12 cellular contexts compared by ENCODE assay signal in the genomic region with DNA sequence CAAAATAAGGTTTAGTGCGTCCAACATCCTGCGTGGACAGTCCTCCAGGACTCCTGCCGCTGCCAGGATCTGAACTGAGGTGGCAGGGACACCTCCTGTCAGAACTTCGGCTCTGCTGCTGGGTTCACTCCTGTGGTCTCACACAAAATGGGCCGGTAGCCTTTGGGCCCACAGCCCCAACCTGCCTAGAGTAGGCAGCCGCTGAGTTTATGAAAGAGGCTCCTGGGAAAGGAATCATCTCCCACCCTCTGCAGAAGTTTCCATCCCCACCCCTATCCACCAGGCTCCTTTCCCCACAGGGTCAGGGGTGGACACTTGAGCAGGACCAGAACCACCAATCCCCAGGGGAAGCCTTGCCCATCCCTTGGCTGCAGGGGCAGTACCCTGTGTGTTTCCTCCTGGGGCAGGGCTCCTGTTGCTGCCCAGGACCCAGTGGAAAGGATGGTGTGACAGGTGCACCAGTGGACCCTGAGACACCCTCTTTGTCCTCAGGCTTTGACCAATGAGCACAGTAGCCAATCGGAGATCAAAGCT. TPM values are rescaled to one million over a fixed set of nuclear protein-coding genes. Genes with fewer than 3 reads are reported as not detected.
A peak's percentile ranks its signal among the peaks of the same experiment; 100 is the strongest.
DNase-seq lines count a peak whose midpoint lies in the region; ATAC-seq and TF ChIP-seq lines count a peak whose summit lies in the region.
"Had no signal": no experiment of that assay in that cellular context is flagged by ENCODE, and none has a peak within 500 bp of the region (broad histone marks: within the 10 kb centered on the region; RNA-seq: fewer than 3 reads in every experiment).

No MANE protein-coding gene starts in this region.

- H3K9me3 Mint-ChIP-seq in T-cell, result no peaks in the 10 kb centered on the region
- H3K9me3 Mint-ChIP-seq in activated T-helper 1 cell treated with anti-CD3 and anti-CD28 coated beads, Interleukin-12 subunit alpha, Interleukin-12 subunit beta, Interleukin-2, Interleukin-4 antibody, amounts not matched to agents 30 ng/mL and 10 ng/mL and 1 ng/mL, durations not matched to agents 14 hours and 24 hours and 36 hours, result no peaks in the 10 kb centered on the region

- H3K36me3 ChIP-seq in DOHH2 (ENCODE audit: control insufficient read depth, low read length) (peaks cover 19% of the 10 kb centered on the region), iPS-18a (ENCODE audit: control insufficient read depth, low read depth, low read length) (no peaks in the 10 kb centered on the region), skeletal muscle satellite cell (ENCODE audit: insufficient read depth, low read length) (peaks cover 15% of the 10 kb centered on the region)

- no peaks in the 10 kb centered on the region for H3F3A ChIP-seq in DOHH2 (ENCODE audit: control insufficient read depth, insufficient read depth)

- CTCF ChIA-PET in T-cell (lab: Charles Lee), result no interaction called here

- H3K9ac ChIP-seq in iPS-18a (ENCODE audit: low read length), result no peak overlapping the region
- no peak overlapping the region for H3K9ac ChIP-seq in skeletal muscle satellite cell (ENCODE audit: low read depth, low read length)

- H3K4me1 Mint-ChIP-seq in T-cell, result peaks cover 35 to 39% (median 39%) of the 10 kb centered on the region in 3 donors
- H3K4me1 Mint-ChIP-seq in activated T-helper 1 cell treated with anti-CD3 and anti-CD28 coated beads, Interleukin-12 subunit alpha, Interleukin-12 subunit beta, Interleukin-2, Interleukin-4 antibody, amounts not matched to agents 30 ng/mL and 10 ng/mL and 1 ng/mL, durations not matched to agents 14 hours and 24 hours and 36 hours (ENCODE audit: low read depth), result peaks cover 12% of the 10 kb centered on the region

- H3K27me3 ChIP-seq in DOHH2 (ENCODE audit: control insufficient read depth, low read length), result no peaks in the 10 kb centered on the region
- H3K27me3 ChIP-seq in iPS-18a (ENCODE audit: control insufficient read depth, insufficient read depth, low read length), result no peaks in the 10 kb centered on the region
- peaks cover 8% of the 10 kb centered on the region for H3K27me3 ChIP-seq in skeletal muscle satellite cell (ENCODE audit: control insufficient read depth, insufficient read depth, low read length)

- H3K4me2 ChIP-seq in DOHH2 (ENCODE audit: low read length), result 0 out of 2 replicates have a peak overlapping the region, but pooled peaks have one; percentile 10
- H3K4me2 ChIP-seq in skeletal muscle satellite cell (ENCODE audit: low read length), result peak overlapping the region; percentile 51

- no peak for TF ChIP-seq CTCF in DOHH2 (IDR thresholded peaks at IDR 0.05; ENCODE audit: low read depth, low read length, poor library complexity, severe bottlenecking)

- H3K4me1 ChIP-seq in DOHH2 (ENCODE audit: control insufficient read depth, low read length) (peaks cover 22% of the 10 kb centered on the region), iPS-18a (ENCODE audit: control insufficient read depth, low read depth, low read length) (peaks cover 20% of the 10 kb centered on the region), skeletal muscle satellite cell (ENCODE audit: control insufficient read depth, insufficient read depth, low read length) (peaks cover 47% of the 10 kb centered on the region)

- H3K9me3 ChIP-seq in DOHH2 (ENCODE audit: control insufficient read depth, insufficient read depth, low read length) (no peaks in the 10 kb centered on the region), iPS-18a (ENCODE audit: control insufficient read depth, low read depth, low read length) (no peaks in the 10 kb centered on the region), skeletal muscle satellite cell (replicated peaks; ENCODE audit: low read length) (no peaks in the 10 kb centered on the region)

- peaks cover 9% of the 10 kb centered on the region for H3K36me3 Mint-ChIP-seq in T-cell
- peaks cover 14% of the 10 kb centered on the region for H3K36me3 Mint-ChIP-seq in activated T-helper 1 cell treated with anti-CD3 and anti-CD28 coated beads, Interleukin-12 subunit alpha, Interleukin-12 subunit beta, Interleukin-2, Interleukin-4 antibody, amounts not matched to agents 30 ng/mL and 10 ng/mL and 1 ng/mL, durations not matched to agents 14 hours and 24 hours and 36 hours (ENCODE audit: low read depth)

- H3K4me3 ChIP-seq in DOHH2 (ENCODE audit: low read length) (no peak overlapping the region), iPS-18a (ENCODE audit: low read length) (peak overlapping the region; percentile 25), skeletal muscle satellite cell (ENCODE audit: low read length) (no peak overlapping the region)

- H3K4me3 Mint-ChIP-seq in T-cell, result peak overlapping the region in 2 of 3 donors; percentile 21 to 67
- H3K4me3 Mint-ChIP-seq in activated T-helper 1 cell treated with anti-CD3 and anti-CD28 coated beads, Interleukin-12 subunit alpha, Interleukin-12 subunit beta, Interleukin-2, Interleukin-4 antibody, amounts not matched to agents 30 ng/mL and 10 ng/mL and 1 ng/mL, durations not matched to agents 14 hours and 24 hours and 36 hours, result no peak overlapping the region

- intact Hi-C loops in activated T-helper 1 cell treated with anti-CD3 and anti-CD28 coated beads, Interleukin-12 subunit alpha, Interleukin-12 subunit beta, Interleukin-2, Interleukin-4 antibody, amounts not matched to agents 30 ng/mL and 10 ng/mL and 1 ng/mL, durations not matched to agents 14 hours and 24 hours and 36 hours (cut with micrococcal nuclease), result no loop called here

- peak overlapping the region; percentile 83 to 85 for H3K27ac Mint-ChIP-seq in T-cell
- no peak overlapping the region for H3K27ac Mint-ChIP-seq in activated T-helper 1 cell treated with anti-CD3 and anti-CD28 coated beads, Interleukin-12 subunit alpha, Interleukin-12 subunit beta, Interleukin-2, Interleukin-4 antibody, amounts not matched to agents 30 ng/mL and 10 ng/mL and 1 ng/mL, durations not matched to agents 14 hours and 24 hours and 36 hours

- DNase-seq in T-cell (no peak), EL (no peak), NCI-H1436 (lab: John Stamatoyannopoulos, UW) (no peak)
- DNase-seq in activated T-helper 1 cell treated with anti-CD3 and anti-CD28 coated beads, Interleukin-12 subunit alpha, Interleukin-12 subunit beta, Interleukin-2, Interleukin-4 antibody, amounts not matched to agents 30 ng/mL and 10 ng/mL and 1 ng/mL, durations not matched to agents 14 hours and 24 hours and 36 hours (ENCODE audit: low spot score), result no peak
- DNase-seq: activated CD4-positive, alpha-beta T cell treated with anti-CD3 and anti-CD28 coated beads, Interleukin-2, amount 50 U/mL, for 1 hour; amygdala; DMS79; NCI-H774 had no signal

- H4K20me1 ChIP-seq in DOHH2 (ENCODE audit: control insufficient read depth, insufficient read depth, low read depth, low read length), result peaks cover 3% of the 10 kb centered on the region; the same call in 1 of the 2 replicates

- no peak overlapping the region for H3K27ac ChIP-seq in DOHH2 (ENCODE audit: low read depth, low read length)
- H3K27ac ChIP-seq in iPS-18a (ENCODE audit: low read length), result no peak overlapping the region

- POLR2A ChIA-PET in T-cell (lab: Charles Lee), result no interaction called here

- ATAC-seq in T-cell (replicated peaks in 1 of 4) (no peak), HG03280 (IDR thresholded peaks at IDR 0.05; ENCODE audit: unreplicated experiment) (no peak)

- peaks cover 11% of the 10 kb centered on the region for H3K79me2 ChIP-seq in DOHH2 (ENCODE audit: control insufficient read depth, low read length)

- no peaks in the 10 kb centered on the region for H3K27me3 Mint-ChIP-seq in T-cell
- no peaks in the 10 kb centered on the region for H3K27me3 Mint-ChIP-seq in activated T-helper 1 cell treated with anti-CD3 and anti-CD28 coated beads, Interleukin-12 subunit alpha, Interleukin-12 subunit beta, Interleukin-2, Interleukin-4 antibody, amounts not matched to agents 30 ng/mL and 10 ng/mL and 1 ng/mL, durations not matched to agents 14 hours and 24 hours and 36 hours (ENCODE audit: insufficient read depth)

- H3K9me2 ChIP-seq in DOHH2 (replicated peaks; ENCODE audit: control insufficient read depth, low read length), result no peaks in the 10 kb centered on the region

RNA-seq across cellular contexts. Expression of a gene that starts 2.1 kb away (rescaled TPM):
- total RNA-seq in T-cell, result not detected
- total RNA-seq in skeletal muscle satellite cell (2012; rRNA removed), result not detected in 2 replicates
- total RNA-seq in activated T-helper 1 cell treated with anti-CD3 and anti-CD28 coated beads, Interleukin-12 subunit alpha, Interleukin-12 subunit beta, Interleukin-2, Interleukin-4 antibody, amounts not matched to agents 30 ng/mL and 10 ng/mL and 1 ng/mL, durations not matched to agents 14 hours and 24 hours and 36 hours, result not detected in 2 replicates

RNA-seq across cellular contexts. Expression of a gene that starts 5.8 kb away (rescaled TPM):
- total RNA-seq in T-cell, result 10 to 100 TPM; 27.8 to 44.1 (median 39.3) TPM
- 126 and 129 TPM in 2 replicates for total RNA-seq in skeletal muscle satellite cell (2012; rRNA removed)
- 65.9 and 73.2 TPM in 2 replicates for total RNA-seq in activated T-helper 1 cell treated with anti-CD3 and anti-CD28 coated beads, Interleukin-12 subunit alpha, Interleukin-12 subunit beta, Interleukin-2, Interleukin-4 antibody, amounts not matched to agents 30 ng/mL and 10 ng/mL and 1 ng/mL, durations not matched to agents 14 hours and 24 hours and 36 hours

RNA-seq across cellular contexts. Expression of a gene that starts 28.2 kb away (rescaled TPM):
- under 1 TPM; 0.20 to 0.95 (median 0.30) TPM for total RNA-seq in T-cell
- 1.0 and 1.3 TPM in 2 replicates for total RNA-seq in skeletal muscle satellite cell (2012; rRNA removed)
- 1.1 and 1.2 TPM in 2 replicates for total RNA-seq in activated T-helper 1 cell treated with anti-CD3 and anti-CD28 coated beads, Interleukin-12 subunit alpha, Interleukin-12 subunit beta, Interleukin-2, Interleukin-4 antibody, amounts not matched to agents 30 ng/mL and 10 ng/mL and 1 ng/mL, durations not matched to agents 14 hours and 24 hours and 36 hours

RNA-seq across cellular contexts. Expression of a gene that starts 35.7 kb away (rescaled TPM):
- 10 to 100 TPM; 35.4 to 63.7 (median 54.9) TPM for total RNA-seq in T-cell
- total RNA-seq in skeletal muscle satellite cell (2012; rRNA removed), result 47.7 and 48.9 TPM in 2 replicates
- total RNA-seq in activated T-helper 1 cell treated with anti-CD3 and anti-CD28 coated beads, Interleukin-12 subunit alpha, Interleukin-12 subunit beta, Interleukin-2, Interleukin-4 antibody, amounts not matched to agents 30 ng/mL and 10 ng/mL and 1 ng/mL, durations not matched to agents 14 hours and 24 hours and 36 hours, result 47.5 and 48.2 TPM in 2 replicates
